In genomic region chr9:135878528-135879236, GRCh38 we compare ENCODE assay signal across 18 cellular contexts. TPM values are rescaled to one million over a fixed set of nuclear protein-coding genes. Genes with fewer than 3 reads are reported as not detected.
DNase-seq lines count a peak whose midpoint lies in the region; ATAC-seq, FAIRE-seq and TF ChIP-seq lines count a peak whose summit lies in the region.
"Had no signal": no experiment of that assay in that cellular context is flagged by ENCODE, and none has a peak within 500 bp of the region (broad histone marks: within the 10 kb centered on the region; RNA-seq: fewer than 3 reads in every experiment).

No MANE protein-coding gene starts in this region.

- H2AFZ ChIP-seq in mammary epithelial cell (ENCODE audit: low read depth, low read length) = no peak overlapping the region

- no peaks in the 10 kb centered on the region for H3K9me3 Mint-ChIP-seq in mesothelial cell of epicardium

- H3K4me3 ChIP-seq in mammary epithelial cell (replicated peaks in 1 of 3; ENCODE audit: insufficient read depth in 1 of 3, low read depth in 2 of 3, low read length in 3 of 3) (no peak overlapping the region), breast epithelium (no peak overlapping the region), bronchial epithelial cell (ENCODE audit: low read depth, low read length) (no peak overlapping the region), BE2C (ENCODE audit: low read depth, low read length) (no peak overlapping the region)

- no peak overlapping the region for H3K4me3 Mint-ChIP-seq in mesothelial cell of epicardium

- no peak for TF ChIP-seq POLR2A in breast epithelium (IDR thresholded peaks at IDR 0.05)

- H3K27ac Mint-ChIP-seq in mesothelial cell of epicardium = peak overlapping the region; percentile 69

- FAIRE-seq in bronchial epithelial cell (lab: Jason Lieb, UNC) = peak; percentile 28
- FAIRE-seq: GM12891 had no signal

- H3K27me3 ChIP-seq in mammary epithelial cell (ENCODE audit: insufficient read depth, low read length) = no peaks in the 10 kb centered on the region
- no peaks in the 10 kb centered on the region for H3K27me3 ChIP-seq in breast epithelium
- no peaks in the 10 kb centered on the region for H3K27me3 ChIP-seq in bronchial epithelial cell (ENCODE audit: control insufficient read depth, insufficient read depth, low read length)
- H3K27me3 ChIP-seq in BE2C = no peaks in the 10 kb centered on the region
- H3K27me3 ChIP-seq in foreskin keratinocyte = no peaks in the 10 kb centered on the region

- H3K36me3 Mint-ChIP-seq in mesothelial cell of epicardium = peaks cover 5% of the 10 kb centered on the region

- dilution Hi-C loops in mammary epithelial cell (cut with HindIII; ENCODE audit: low sequenced_read_pairs) = no loop called here

- H3K4me2 ChIP-seq in mammary epithelial cell (ENCODE audit: insufficient read depth, low read depth, low read length) = no peak overlapping the region

- no peaks in the 10 kb centered on the region for H4K20me1 ChIP-seq in mammary epithelial cell (ENCODE audit: insufficient read depth, low read length)

- no peaks in the 10 kb centered on the region for H3K4me1 ChIP-seq in mammary epithelial cell (ENCODE audit: insufficient read depth, low read length)
- no peaks in the 10 kb centered on the region for H3K4me1 ChIP-seq in breast epithelium
- peaks cover 14% of the 10 kb centered on the region for H3K4me1 ChIP-seq in BE2C
- no peaks in the 10 kb centered on the region for H3K4me1 ChIP-seq in foreskin keratinocyte

- in situ Hi-C loops in mammary epithelial cell (cut with MboI; ENCODE audit: low sequenced_read_pairs in 2 of 2) = no loop called here

- CTCF ChIA-PET in mammary epithelial cell (lab: Charles Lee; ENCODE audit: low non-redundant PET) = no interaction called here

- TF ChIP-seq CTCF in mammary epithelial cell (conservative IDR thresholded peaks at IDR 0.05 in 1 of 2, IDR thresholded peaks at IDR 0.05 in 1 of 2; ENCODE audit: extremely low read depth in 1 of 2, insufficient read depth in 1 of 2, low read depth in 1 of 2, low read length in 2 of 2) (no peak), breast epithelium (IDR thresholded peaks at IDR 0.05) (no peak), bronchial epithelial cell (IDR thresholded peaks at IDR 0.05; ENCODE audit: insufficient read depth, low read length, severe bottlenecking) (no peak), mesothelial cell of epicardium (IDR thresholded peaks at IDR 0.05; ENCODE audit: unreplicated experiment) (no peak), BE2C (IDR thresholded peaks at IDR 0.05; ENCODE audit: low read depth, low read length) (no peak), foreskin keratinocyte (conservative IDR thresholded peaks at IDR 0.05) (no peak)

- WGBS in mammary epithelial cell (ENCODE audit: low coverage, missing lambda C conversion rate) = 93% methylated on average over 16 of the region's 18 CpGs

- H3K9me3 ChIP-seq in mammary epithelial cell (replicated peaks; ENCODE audit: insufficient read depth, low read length) = no peaks in the 10 kb centered on the region
- H3K9me3 ChIP-seq in breast epithelium = no peaks in the 10 kb centered on the region
- no peaks in the 10 kb centered on the region for H3K9me3 ChIP-seq in BE2C

- no peaks in the 10 kb centered on the region for H3K27me3 Mint-ChIP-seq in mesothelial cell of epicardium (ENCODE audit: low read depth)

- peaks cover 82% of the 10 kb centered on the region for H3K79me2 ChIP-seq in mammary epithelial cell (ENCODE audit: insufficient read depth, low read length)

- H3K9ac ChIP-seq in mammary epithelial cell (ENCODE audit: insufficient read depth, low read length) = no peak overlapping the region

- DNase-seq in mammary epithelial cell (peak; percentile 35), breast epithelium (ENCODE audit: low spot score in 2 of 2) (no peak), bronchial epithelial cell (ENCODE audit: low read depth) (no peak), mesothelial cell of epicardium (ENCODE audit: low spot score in 2 of 2, unreplicated experiment in 2 of 2) (no peak), BE2C (no peak), AG20443 (ENCODE audit: low spot score) (no peak), MV-4-11 (lab: John Stamatoyannopoulos, UW) (no peak), foreskin keratinocyte (no peak)
- DNase-seq: DMS 273 treated with DMSO at 0.1 percent for 48 hours, GF-D8, Kasumi-1, MM.1S, NCI-H1105, NCI-H1694, NCI-H2107, NCI-H2227 treated with DMSO at 0.1 percent for 48 hours, NCI-H524 treated with DMSO at 0.1 percent for 48 hours had no signal

- H3K27ac ChIP-seq in mammary epithelial cell (ENCODE audit: insufficient read depth, low read depth, low read length) (no peak overlapping the region), breast epithelium (no peak overlapping the region), foreskin keratinocyte (no peak overlapping the region)

- H3K36me3 ChIP-seq in mammary epithelial cell (ENCODE audit: insufficient read depth, low read length) = no peaks in the 10 kb centered on the region
- H3K36me3 ChIP-seq in breast epithelium = no peaks in the 10 kb centered on the region
- H3K36me3 ChIP-seq in bronchial epithelial cell (ENCODE audit: control insufficient read depth, insufficient read depth, low read length) = peaks cover 14% of the 10 kb centered on the region
- H3K36me3 ChIP-seq in BE2C = peaks cover 3% of the 10 kb centered on the region; the same call in 1 of the 2 replicates

- no peaks in the 10 kb centered on the region for H3K4me1 Mint-ChIP-seq in mesothelial cell of epicardium

- BruUV-seq in mammary epithelial cell (replicated peaks; lab: Mats Ljungman, UMichigan) = no TSS peak

- intact Hi-C loops in mammary epithelial cell (cut with micrococcal nuclease) (loop anchor here (1.0 kb wide), 1 partner anchor 13 kb away; no protein-coding TSS in a partner anchor), breast epithelium (cut with DNase I; ENCODE audit: low total_unique reads) (no loop called here)

- no peak for ATAC-seq in foreskin keratinocyte

RNA-seq across cellular contexts. Expression of gene CAMSAP1, which starts 28.7 kb away (rescaled TPM):
- total RNA-seq in mammary epithelial cell = 10 to 100 TPM; 23.5 to 25.5 TPM
- polyA plus RNA-seq in mammary epithelial cell = 6.0 TPM
- 25.7 TPM for polyA minus RNA-seq in mammary epithelial cell
- 10 to 100 TPM; 25.0 to 29.8 (median 29.0) TPM for total RNA-seq in breast epithelium
- total RNA-seq in bronchial epithelial cell = 23.2 and 26.2 TPM in 2 replicates
- total RNA-seq in mesothelial cell of epicardium = 62.4 to 64.4 TPM (median 63.3 TPM) in 3 replicates
- polyA plus RNA-seq in BE2C (2012; ENCODE audit: insufficient read depth, insufficient read length, low read depth) = 42.9 TPM
- 17.5 and 20.1 TPM in 2 replicates for total RNA-seq in foreskin keratinocyte
- polyA plus RNA-seq in foreskin keratinocyte = 3.5 and 4.4 TPM in 2 replicates
